ENCODE assay signal across 1 cellular context in genomic region chr10:68542046-68542445, GRCh38.
A peak's percentile ranks its signal among the peaks of the same experiment; 100 is the strongest.
TF ChIP-seq lines count a peak whose summit lies in the region.

No MANE protein-coding gene starts in this region.

TF ChIP-seq in K562, 482 proteins besides CTCF, POLR2A, EP300 and RAD21:
- TF ChIP-seq PRDM10 (IDR thresholded peaks at IDR 0.05; ENCODE audit: partially characterized antibody) (peak; percentile 43), MAFK (IDR thresholded peaks at IDR 0.05; ENCODE audit: low read length) (no peak), ZNF644 (tag; IDR thresholded peaks at IDR 0.05; ENCODE audit: low read depth) (0 out of 2 replicates have a peak, but pooled peaks have one; percentile 50), MEF2A (IDR thresholded peaks at IDR 0.05; ENCODE audit: control insufficient read depth, low read depth, low read length) (no peak), ZNF217 (CRISPR knock-in tag; IDR thresholded peaks at IDR 0.05) (no peak), COPS2 (conservative IDR thresholded peaks at IDR 0.05) (no peak), DMBX1 (CRISPR knock-in tag; IDR thresholded peaks at IDR 0.05; ENCODE audit: borderline replicate concordance) (0 out of 2 replicates have a peak, but pooled peaks have one; percentile 36), SP2 (IDR thresholded peaks at IDR 0.05; ENCODE audit: extremely low read depth, low read depth, low read length, poor library complexity, severe bottlenecking) (no peak), SMARCE1 (IDR thresholded peaks at IDR 0.05) (no peak)
